Comparison of ENCODE assay signal across 16 cellular contexts in genomic region chr1:14880456-14881316, GRCh38.
A peak's percentile ranks its signal among the peaks of the same experiment; 100 is the strongest.
DNase-seq lines count a peak whose midpoint lies in the region; TF ChIP-seq lines count a peak whose summit lies in the region.
"Had no signal": no experiment of that assay in that cellular context is flagged by ENCODE, and none has a peak within 500 bp of the region (broad histone marks: within the 10 kb centered on the region; RNA-seq: fewer than 3 reads in every experiment).

No MANE protein-coding gene starts in this region.

- H3K27ac Mint-ChIP-seq in CD4-positive, alpha-beta memory T cell = no peak overlapping the region
- H3K27ac Mint-ChIP-seq: immature natural killer cell; naive thymus-derived CD8-positive, alpha-beta T cell had no signal

- no peak overlapping the region for H2BK5ac ChIP-seq in mesendoderm (ENCODE audit: low read length)

- H3K4ac ChIP-seq in mesendoderm (ENCODE audit: low read depth, low read length) = no peak overlapping the region

- H3K79me1 ChIP-seq in mesendoderm (ENCODE audit: low read length) = peaks cover 3% of the 10 kb centered on the region

- no peak overlapping the region for H2BK120ac ChIP-seq in mesendoderm (ENCODE audit: low read depth, low read length)

- TF ChIP-seq POLR2A in testis (IDR thresholded peaks at IDR 0.05) = no peak

- no peak overlapping the region for H3K18ac ChIP-seq in mesendoderm (ENCODE audit: low read length)

- POLR2A ChIA-PET in AG04449 (lab: Yijun Ruan, JAX) = no interaction called here
- POLR2A ChIA-PET in CD4-positive, alpha-beta memory T cell (lab: Charles Lee; ENCODE audit: partially characterized antibody) = no interaction called here

- no peak overlapping the region for H2AK5ac ChIP-seq in mesendoderm (ENCODE audit: low read length)

- CTCF ChIA-PET in AG04449 (lab: Yijun Ruan, JAX) = interaction anchor here (1.0 kb wide), 1 partner anchor 166 kb away, joined by 3 read pairs; no protein-coding TSS in a partner anchor
- CTCF ChIA-PET in CD4-positive, alpha-beta memory T cell (lab: Charles Lee; ENCODE audit: partially characterized antibody) = no interaction called here

- H4K8ac ChIP-seq in mesendoderm (ENCODE audit: low read depth, low read length) = no peak overlapping the region

- no peaks in the 10 kb centered on the region for H3K36me3 Mint-ChIP-seq in CD4-positive, alpha-beta memory T cell
- H3K36me3 Mint-ChIP-seq: immature natural killer cell; naive thymus-derived CD8-positive, alpha-beta T cell had no signal

- no peak overlapping the region for H3K4me2 ChIP-seq in mesendoderm (ENCODE audit: low read length)

- no peak overlapping the region for H3K27ac ChIP-seq in mesendoderm (ENCODE audit: low read depth, low read length)
- H3K27ac ChIP-seq in CD4-positive, alpha-beta memory T cell (ENCODE audit: low read depth, low read length) = no peak overlapping the region
- H3K27ac ChIP-seq in testis = no peak overlapping the region
- H3K27ac ChIP-seq: thyroid gland had no signal

- no peak overlapping the region for H3K9ac ChIP-seq in mesendoderm (ENCODE audit: low read length)

- H3K36me3 ChIP-seq in mesendoderm (ENCODE audit: control insufficient read depth, insufficient read depth, low read length) = no peaks in the 10 kb centered on the region
- no peaks in the 10 kb centered on the region for H3K36me3 ChIP-seq in CD4-positive, alpha-beta memory T cell (ENCODE audit: insufficient read depth, low read length)
- H3K36me3 ChIP-seq in testis (ENCODE audit: low read depth, missing control alignments) = no peaks in the 10 kb centered on the region
- H3K36me3 ChIP-seq: thyroid gland had no signal

- no peaks in the 10 kb centered on the region for H3K9me3 ChIP-seq in CD4-positive, alpha-beta memory T cell (ENCODE audit: control insufficient read depth in 1 of 2, low read length in 2 of 2)
- no peaks in the 10 kb centered on the region for H3K9me3 ChIP-seq in testis
- H3K9me3 ChIP-seq: thyroid gland had no signal

- no peak overlapping the region for H3K4me3 ChIP-seq in AG04449 (ENCODE audit: low read depth, low read length)
- no peak overlapping the region for H3K4me3 ChIP-seq in choroid plexus epithelial cell (ENCODE audit: low read depth, low read length)
- no peak overlapping the region for H3K4me3 ChIP-seq in mesendoderm (ENCODE audit: low read length)
- H3K4me3 ChIP-seq in CD4-positive, alpha-beta memory T cell (ENCODE audit: low read length in 2 of 2) = no peak overlapping the region
- no peak overlapping the region for H3K4me3 ChIP-seq in testis
- H3K4me3 ChIP-seq: thyroid gland had no signal

- H3K4me1 Mint-ChIP-seq in CD4-positive, alpha-beta memory T cell = no peaks in the 10 kb centered on the region
- H3K4me1 Mint-ChIP-seq: immature natural killer cell had no signal

- H3K27me3 ChIP-seq in mesendoderm (ENCODE audit: insufficient read depth, low read length, poor library complexity) = no peaks in the 10 kb centered on the region
- no peaks in the 10 kb centered on the region for H3K27me3 ChIP-seq in CD4-positive, alpha-beta memory T cell (ENCODE audit: insufficient read depth, low read length)
- H3K27me3 ChIP-seq in testis = no peaks in the 10 kb centered on the region
- H3K27me3 ChIP-seq: thyroid gland had no signal

- peak overlapping the region; percentile 25 for H3K56ac ChIP-seq in mesendoderm (ENCODE audit: low read length)

- no peak overlapping the region for H3K4me3 Mint-ChIP-seq in CD4-positive, alpha-beta memory T cell
- H3K4me3 Mint-ChIP-seq: immature natural killer cell; naive thymus-derived CD8-positive, alpha-beta T cell had no signal

- H3K27me3 Mint-ChIP-seq in CD4-positive, alpha-beta memory T cell = peaks cover 4 to 15% of the 10 kb centered on the region in 2 donors

- H3K4me1 ChIP-seq in mesendoderm (ENCODE audit: control insufficient read depth, low read depth, low read length) (peaks cover 15% of the 10 kb centered on the region), testis (no peaks in the 10 kb centered on the region)
- no peaks in the 10 kb centered on the region for H3K4me1 ChIP-seq in CD4-positive, alpha-beta memory T cell (ENCODE audit: insufficient read depth, low read length)

- H3K9me3 Mint-ChIP-seq in CD4-positive, alpha-beta memory T cell = no peaks in the 10 kb centered on the region
- H3K9me3 Mint-ChIP-seq: immature natural killer cell had no signal

- H3K79me2 ChIP-seq in mesendoderm (ENCODE audit: control insufficient read depth, insufficient read depth, low read length) = no peaks in the 10 kb centered on the region

- no CpG with 5 or more reads among the region's 7 CpGs for WGBS in mesendoderm (ENCODE audit: extremely low coverage, insufficient coverage, low lambda C conversion rate)
- WGBS in testis, 2 donors = 81 to 92% methylated on average over 5 to 7 of the region's 7 CpGs

- intact Hi-C loops in CD4-positive, alpha-beta memory T cell (cut with micrococcal nuclease) = no loop called here
- intact Hi-C loops in testis (cut with DNase I; ENCODE audit: low total_unique reads) = no loop called here

- no peak overlapping the region for H3K23ac ChIP-seq in mesendoderm (ENCODE audit: low read length)

- DNase-seq in AG04449 (ENCODE audit: low read depth, low spot score) = peak; percentile 7
- DNase-seq in HT1080 (ENCODE audit: low read depth) = peak; percentile 10
- peak; percentile 66 for DNase-seq in choroid plexus epithelial cell (ENCODE audit: low read depth)
- no peak for DNase-seq in mesendoderm
- no peak for DNase-seq in NCI-H748 treated with DMSO at 0.1 percent for 48 hours (lab: John Stamatoyannopoulos, UW)
- no peak for DNase-seq in CD4-positive, alpha-beta memory T cell
- no peak for DNase-seq in OCI-M1 (lab: John Stamatoyannopoulos, UW)
- DNase-seq in testis = no peak
- DNase-seq: activated naive CD4-positive, alpha-beta T cell; cerebellar nuclear complex; foreskin melanocyte; immature natural killer cell; naive thymus-derived CD8-positive, alpha-beta T cell; NCI-H1105; NCI-H510A; thyroid gland had no signal

- no peak overlapping the region for H4K5ac ChIP-seq in mesendoderm (ENCODE audit: low read length)

- TF ChIP-seq CTCF in AG04449 (IDR thresholded peaks at IDR 0.05; ENCODE audit: insufficient read depth, low read length, missing control alignments) = no peak
- TF ChIP-seq CTCF in choroid plexus epithelial cell (conservative IDR thresholded peaks at IDR 0.05; ENCODE audit: low read depth, low read length) = no peak
- no peak for TF ChIP-seq CTCF in testis (IDR thresholded peaks at IDR 0.05)

- H2BK15ac ChIP-seq in mesendoderm (replicated peaks; ENCODE audit: low read depth) = no peak overlapping the region

Comparison
In these comparisons a context has a peak if more than half of its experiments do, and no peak if none do; other contexts are left out.
1. DNase-seq: peak in AG04449 (single experiment), HT1080 (single experiment) and choroid plexus epithelial cell (single experiment); none in mesendoderm (single experiment), NCI-H748 treated with DMSO at 0.1 percent for 48 hours (single experiment), CD4-positive, alpha-beta memory T cell (0 of 5), OCI-M1 (single experiment) and testis (single experiment).